26 cellular contexts compared by ENCODE assay signal in the genomic region with DNA sequence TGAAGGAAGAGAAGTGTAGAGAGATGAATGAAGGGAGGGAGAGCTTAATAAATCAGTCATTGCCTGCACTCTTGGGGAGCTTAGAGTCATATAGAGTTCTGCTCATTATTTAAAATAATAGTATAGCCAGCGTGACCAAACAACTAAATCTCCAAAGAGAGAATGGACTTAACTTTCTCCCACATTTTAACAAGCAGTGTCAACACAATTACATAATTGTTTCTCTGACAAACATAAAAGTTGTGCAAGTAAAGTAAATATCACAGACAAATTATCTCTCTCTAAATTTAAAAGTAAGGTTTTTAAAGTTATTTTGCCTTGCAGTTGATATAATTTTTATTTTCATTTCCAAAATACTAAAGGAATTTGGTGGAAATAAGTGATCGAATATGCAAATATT.
"Had no signal": no experiment of that assay in that cellular context is flagged by ENCODE, and none has a peak within 500 bp of the region (broad histone marks: within the 10 kb centered on the region; RNA-seq: fewer than 3 reads in every experiment).

No MANE protein-coding gene starts in this region.

- H3K9me3 ChIP-seq: stomach, suprapubic skin, testis, thoracic aorta, tibial artery, tibial nerve, transverse colon, upper lobe of left lung, upper lobe of right lung, uterus, vagina had no signal

- ATAC-seq: stimulated activated effector memory CD8-positive, alpha-beta T cell treated with anti-CD3 and anti-CD28 coated beads, Interleukin-12 subunit alpha, Interleukin-12 subunit beta, amount 100 ng/mL, for 72 hours; stimulated activated memory B cell treated with anti-CD40 and anti-IgM and Interleukin-4, amounts not matched to agents 10 μg/mL and 1 μg/mL and 100 μg/mL, for 72 hours; stimulated activated naive B cell treated with anti-CD40 and anti-IgM and Interleukin-4, amounts not matched to agents 10 μg/mL and 1 μg/mL and 100 μg/mL, for 72 hours; stimulated activated naive CD8-positive, alpha-beta T cell treated with anti-CD3 and anti-CD28 coated beads, Interleukin-15, amount 100 ng/mL, for 72 hours; stimulated activated naive CD8-positive, alpha-beta T cell treated with anti-CD3 and anti-CD28 coated beads, Interleukin-15, Interleukin-2, amounts not matched to agents 100 U/mL and 50 U/mL, for 24 hours; upper lobe of right lung had no signal

- H3K27ac ChIP-seq: stomach, suprapubic skin, testis, thoracic aorta, tibial artery, tibial nerve, transverse colon, upper lobe of left lung, upper lobe of right lung, uterus, vagina had no signal

- H3K36me3 ChIP-seq: stomach, suprapubic skin, thoracic aorta, tibial artery, tibial nerve, transverse colon, upper lobe of left lung, upper lobe of right lung, uterus, vagina had no signal

- H3K4me1 ChIP-seq: stomach, suprapubic skin, testis, tibial artery, tibial nerve, transverse colon, upper lobe of left lung, upper lobe of right lung, uterus, vagina had no signal

- H3K4me3 ChIP-seq: stomach, suprapubic skin, testis, thoracic aorta, tibial artery, tibial nerve, transverse colon, upper lobe of left lung, upper lobe of right lung, uterus, vagina had no signal

- DNase-seq: stimulated activated CD4-positive, alpha-beta T cell treated with anti-CD3 and anti-CD28 coated beads, Interleukin-2, amount 100 ng/mL, for 48 hours; stimulated activated CD4-positive, alpha-beta T cell treated with anti-CD3 and anti-CD28 coated beads, Interleukin-4, amount 100 ng/mL, for 1 hour; stimulated activated CD4-positive, alpha-beta T cell treated with anti-CD3 and anti-CD28 coated beads, Interleukin-4, amount 100 ng/mL, for 24 hours; stimulated activated CD4-positive, alpha-beta T cell treated with anti-CD3 and anti-CD28 coated beads, Interleukin-4, amount 100 ng/mL, for 4 hours; stimulated activated CD8-positive, alpha-beta memory T cell treated with anti-CD3 and anti-CD28 coated beads, Interleukin-4, amount 100 ng/mL, for 48 hours; stimulated activated naive B cell treated with anti-CD40 and anti-IgM and Interleukin-4, amounts not matched to agents 10 μg/mL and 1 μg/mL and 100 μg/mL, for 72 hours; stimulated activated naive CD4-positive, alpha-beta T cell; stimulated activated naive CD4-positive, alpha-beta T cell treated with Interleukin-2 at 50 U/mL for 16 hours; stimulated activated naive CD8-positive, alpha-beta T cell treated with anti-CD3 and anti-CD28 coated beads, Interleukin-15, amount 100 ng/mL, for 72 hours; stimulated activated naive CD8-positive, alpha-beta T cell treated with anti-CD3 and anti-CD28 coated beads, Interleukin-15, Interleukin-2, amounts not matched to agents 100 U/mL and 50 U/mL, for 24 hours; stomach; substantia nigra; testis; tibial artery; transverse colon; trophoblast cell; upper lobe of left lung; upper lobe of right lung; uterus had no signal

- FAIRE-seq: urothelium cell line had no signal

- H3K27me3 ChIP-seq: stomach, suprapubic skin, testis, tibial artery, tibial nerve, transverse colon, upper lobe of left lung, upper lobe of right lung, uterus, vagina had no signal
